ENCODE assay signal across 13 cellular contexts in the genomic region with DNA sequence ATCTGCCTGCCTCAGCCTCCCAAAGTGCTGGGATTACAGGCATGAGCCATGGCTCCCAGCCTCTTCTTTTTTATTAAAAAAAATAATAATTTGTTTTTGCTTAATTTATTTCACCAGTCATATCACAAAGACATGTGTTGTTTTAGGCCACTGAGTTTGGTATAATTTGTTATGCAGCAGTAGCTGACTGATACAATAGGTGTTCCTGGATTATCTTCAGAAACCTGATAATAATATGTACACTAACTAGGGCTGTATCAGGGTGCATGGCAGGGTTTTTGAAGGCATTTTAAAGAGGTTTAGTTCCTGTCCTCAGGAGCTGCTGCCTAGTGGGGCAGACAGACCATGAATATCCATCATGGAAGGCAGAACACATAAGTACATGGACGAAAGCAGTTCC. TPM values are rescaled to one million over a fixed set of nuclear protein-coding genes. Genes with fewer than 3 reads are reported as not detected.
DNase-seq lines count a peak whose midpoint lies in the region; ATAC-seq and TF ChIP-seq lines count a peak whose summit lies in the region.
"Had no signal": no experiment of that assay in that cellular context is flagged by ENCODE, and none has a peak within 500 bp of the region (broad histone marks: within the 10 kb centered on the region; RNA-seq: fewer than 3 reads in every experiment).

No MANE protein-coding gene starts in this region.

- no peak overlapping the region for H3K4ac ChIP-seq in neuronal stem cell (ENCODE audit: low read length)

- H3K36me3 Mint-ChIP-seq in CD4-positive, alpha-beta T cell (ENCODE audit: low read depth), result no peaks in the 10 kb centered on the region
- H3K36me3 Mint-ChIP-seq in activated B cell treated with CpG ODN at 0.5 μM for 24 hours (ENCODE audit: low read depth), result peaks cover 3% of the 10 kb centered on the region

- no peak overlapping the region for H2BK15ac ChIP-seq in neuronal stem cell (ENCODE audit: low read length)

- no peaks in the 10 kb centered on the region for H3K27me3 Mint-ChIP-seq in CD4-positive, alpha-beta T cell
- H3K27me3 Mint-ChIP-seq in activated B cell treated with CpG ODN at 0.5 μM for 24 hours, result no peaks in the 10 kb centered on the region

- no peak for ATAC-seq in CD4-positive, alpha-beta T cell (ENCODE audit: poor library complexity)
- no peak for ATAC-seq in activated B cell treated with CpG ODN at 0.5 μM for 24 hours (ENCODE audit: low read depth)

- no peak overlapping the region for H2BK12ac ChIP-seq in neuronal stem cell (ENCODE audit: low read length)

- CTCF ChIA-PET in CD4-positive, alpha-beta T cell (lab: Charles Lee), result interaction anchor here (0.9 kb wide), 1 partner anchor 67 kb away, joined by 3 read pairs; no protein-coding TSS in a partner anchor
- CTCF ChIA-PET in activated B cell treated with CpG ODN at 0.5 μM for 24 hours (lab: Charles Lee), result interaction anchor here (1.7 to 2.3 kb wide), 2 partner anchors 67 to 179 kb away, joined by 3 to 8 read pairs; no protein-coding TSS in a partner anchor

- H3K9me3 Mint-ChIP-seq in CD4-positive, alpha-beta T cell, result no peaks in the 10 kb centered on the region
- H3K9me3 Mint-ChIP-seq in activated B cell treated with CpG ODN at 0.5 μM for 24 hours, result peaks cover 5% of the 10 kb centered on the region
- H3K9me3 Mint-ChIP-seq: CD8-positive, alpha-beta memory T cell had no signal

- POLR2A ChIA-PET in CD4-positive, alpha-beta T cell (lab: Charles Lee), result interaction anchor here (0.6 to 1.9 kb wide), 3 partner anchors 11 to 152 kb away, joined by 3 to 9 read pairs (median 3); no protein-coding TSS in a partner anchor
- POLR2A ChIA-PET in activated B cell treated with CpG ODN at 0.5 μM for 24 hours (lab: Charles Lee), result interaction anchor here (0.5 to 2.1 kb wide), 2 partner anchors 50 to 152 kb away, joined by 4 to 5 read pairs; no protein-coding TSS in a partner anchor

- H3K18ac ChIP-seq in neuronal stem cell (ENCODE audit: low read length), result no peak overlapping the region

- no peak overlapping the region for H3K4me2 ChIP-seq in neuronal stem cell (ENCODE audit: insufficient read depth, low read length, poor library complexity, severe bottlenecking)

- peak overlapping the region; percentile 23 for H3K23ac ChIP-seq in neuronal stem cell (ENCODE audit: low read depth, low read length, poor library complexity)

- intact Hi-C loops in CD4-positive, alpha-beta T cell (cut with DNase I, micrococcal nuclease), result no loop called here
- intact Hi-C loops in activated B cell treated with CpG ODN at 0.5 μM for 24 hours (cut with micrococcal nuclease), result no loop called here

- H3K4me1 Mint-ChIP-seq in CD4-positive, alpha-beta T cell (ENCODE audit: low read depth), result peaks cover 35% of the 10 kb centered on the region
- peaks cover 60% of the 10 kb centered on the region for H3K4me1 Mint-ChIP-seq in activated B cell treated with CpG ODN at 0.5 μM for 24 hours

- H2AK5ac ChIP-seq in neuronal stem cell (ENCODE audit: low read depth, low read length), result peak overlapping the region; percentile 48

- no peak overlapping the region for H3K27ac ChIP-seq in CD4-positive, alpha-beta T cell (ENCODE audit: low read depth, low read length)
- H3K27ac ChIP-seq in neuronal stem cell (replicated peaks; ENCODE audit: low read length), result no peak overlapping the region
- H3K27ac ChIP-seq: C4-2B had no signal

- no CpG with 5 or more reads among the region's 1 CpG for whole genome bisulfite sequencing in neuronal stem cell (ENCODE audit: extremely low coverage in 2 of 2, insufficient read length in 2 of 2, insufficient replicate concordance in 1 of 2), 2 donors

- no peak overlapping the region for H4K91ac ChIP-seq in neuronal stem cell (ENCODE audit: low read depth, low read length, poor library complexity)

- H3K9me3 ChIP-seq in CD4-positive, alpha-beta T cell (ENCODE audit: control insufficient read depth, low read length), result no peaks in the 10 kb centered on the region
- H3K9me3 ChIP-seq in neuronal stem cell (replicated peaks in 1 of 2; ENCODE audit: control insufficient read depth in 2 of 2, insufficient read depth in 1 of 2, low read depth in 1 of 2, low read length in 2 of 2), result peaks cover 7 to 11% of the 10 kb centered on the region in 2 donors

- peaks cover 2% of the 10 kb centered on the region for H3K79me1 ChIP-seq in neuronal stem cell (ENCODE audit: low read depth, low read length)

- no peak overlapping the region for H3K4me3 ChIP-seq in neuronal stem cell (ENCODE audit: low read length in 2 of 2)
- H3K4me3 ChIP-seq: HAP-1 had no signal

- H4K8ac ChIP-seq in neuronal stem cell (ENCODE audit: low read depth, low read length), result no peak overlapping the region

- no peak for DNase-seq in CD4-positive, alpha-beta T cell
- DNase-seq in activated B cell treated with CpG ODN at 0.5 μM for 24 hours, result no peak
- DNase-seq in neuronal stem cell (ENCODE audit: low spot score), result no peak
- no peak for DNase-seq in activated effector memory CD4-positive, alpha-beta T cell treated with anti-CD3 and anti-CD28 coated beads, Interleukin-2, amount 50 U/mL, for 16 hours
- no peak for DNase-seq in NAMALWA (ENCODE audit: low spot score)
- DNase-seq: BE2C; Caco-2; CD8-positive, alpha-beta memory T cell; DMS53; GF-D8; HFFc6 had no signal

- H3K9ac ChIP-seq in neuronal stem cell (ENCODE audit: low read depth, low read length, poor library complexity), result no peak overlapping the region

- no peak overlapping the region for H2BK120ac ChIP-seq in neuronal stem cell (ENCODE audit: low read depth, low read length)

- H2AFZ ChIP-seq in neuronal stem cell (ENCODE audit: low read length), result no peak overlapping the region

- H3K27me3 ChIP-seq in CD4-positive, alpha-beta T cell (ENCODE audit: control insufficient read depth, insufficient read depth, low read length), result no peaks in the 10 kb centered on the region
- H3K27me3 ChIP-seq in neuronal stem cell (ENCODE audit: control insufficient read depth in 3 of 3, insufficient read depth in 3 of 3, low read depth in 1 of 3, low read length in 3 of 3), result peaks cover 0 to 8% (median 0%) of the 10 kb centered on the region in 3 experiments
- H3K27me3 ChIP-seq: BE2C had no signal

- peak overlapping the region; percentile 25 for H3K4me3 Mint-ChIP-seq in CD4-positive, alpha-beta T cell
- H3K4me3 Mint-ChIP-seq in activated B cell treated with CpG ODN at 0.5 μM for 24 hours, result peak overlapping the region; percentile 15
- H3K4me3 Mint-ChIP-seq: HFFc6 had no signal

- H2BK5ac ChIP-seq in neuronal stem cell (ENCODE audit: low read length), result peak overlapping the region; percentile 29

- no peak overlapping the region for H3K27ac Mint-ChIP-seq in CD4-positive, alpha-beta T cell
- H3K27ac Mint-ChIP-seq in activated B cell treated with CpG ODN at 0.5 μM for 24 hours, result no peak overlapping the region
- H3K27ac Mint-ChIP-seq: HFFc6 had no signal

- no peak for TF ChIP-seq CTCF in CD4-positive, alpha-beta T cell (IDR thresholded peaks at IDR 0.05)
- TF ChIP-seq CTCF in activated B cell treated with CpG ODN at 0.5 μM for 24 hours (IDR thresholded peaks at IDR 0.05), result no peak

- H3K36me3 ChIP-seq in neuronal stem cell (replicated peaks in 1 of 2; ENCODE audit: control insufficient read depth in 2 of 2, insufficient read depth in 2 of 2, low read length in 2 of 2), result no peaks in the 10 kb centered on the region
- H3K36me3 ChIP-seq: BE2C, HAP-1 had no signal

- no peak overlapping the region for H3K14ac ChIP-seq in neuronal stem cell (ENCODE audit: low read length)

- H3K4me1 ChIP-seq in neuronal stem cell (ENCODE audit: control insufficient read depth in 2 of 2, insufficient read depth in 1 of 2, low read depth in 1 of 2, low read length in 2 of 2), result peaks cover 3 to 4% of the 10 kb centered on the region in 2 donors
- H3K4me1 ChIP-seq: BE2C had no signal

RNA-seq across cellular contexts. Expression of a gene that starts 9.5 kb away (rescaled TPM):
- 100 to 1,000 TPM; 122 to 127 TPM for total RNA-seq in CD4-positive, alpha-beta T cell
- 83.1 and 89.1 TPM in 2 replicates for total RNA-seq in activated B cell treated with CpG ODN at 0.5 μM for 24 hours
- 162 TPM for polyA plus RNA-seq in neuronal stem cell (2013, experiment 1 of 2)
- 157 TPM for polyA plus RNA-seq in neuronal stem cell (2013, experiment 2 of 2)

RNA-seq across cellular contexts. Expression of a gene that starts 26.2 kb away (rescaled TPM):
- 1 to 10 TPM; 7.9 to 8.2 TPM for total RNA-seq in CD4-positive, alpha-beta T cell
- total RNA-seq in activated B cell treated with CpG ODN at 0.5 μM for 24 hours, result 8.5 and 14.1 TPM in 2 replicates
- 4.4 TPM for polyA plus RNA-seq in neuronal stem cell (2013, experiment 1 of 2)
- 3.8 TPM for polyA plus RNA-seq in neuronal stem cell (2013, experiment 2 of 2)

RNA-seq across cellular contexts. Expression of a gene that starts 26.2 kb away (rescaled TPM):
- 10 to 100 TPM; 12.7 to 15.4 TPM for total RNA-seq in CD4-positive, alpha-beta T cell
- total RNA-seq in activated B cell treated with CpG ODN at 0.5 μM for 24 hours, result 47.6 and 59.7 TPM in 2 replicates
- 49.3 TPM for polyA plus RNA-seq in neuronal stem cell (2013, experiment 1 of 2)
- polyA plus RNA-seq in neuronal stem cell (2013, experiment 2 of 2), result 49.1 TPM

RNA-seq across cellular contexts. Expression of a gene that starts 46.1 kb away (rescaled TPM):
- total RNA-seq in CD4-positive, alpha-beta T cell, result 100 to 1,000 TPM; 156 to 172 TPM
- 57.4 and 64.3 TPM in 2 replicates for total RNA-seq in activated B cell treated with CpG ODN at 0.5 μM for 24 hours
- 44.4 TPM for polyA plus RNA-seq in neuronal stem cell (2013, experiment 1 of 2)
- 44.1 TPM for polyA plus RNA-seq in neuronal stem cell (2013, experiment 2 of 2)
